In the genomic region with DNA sequence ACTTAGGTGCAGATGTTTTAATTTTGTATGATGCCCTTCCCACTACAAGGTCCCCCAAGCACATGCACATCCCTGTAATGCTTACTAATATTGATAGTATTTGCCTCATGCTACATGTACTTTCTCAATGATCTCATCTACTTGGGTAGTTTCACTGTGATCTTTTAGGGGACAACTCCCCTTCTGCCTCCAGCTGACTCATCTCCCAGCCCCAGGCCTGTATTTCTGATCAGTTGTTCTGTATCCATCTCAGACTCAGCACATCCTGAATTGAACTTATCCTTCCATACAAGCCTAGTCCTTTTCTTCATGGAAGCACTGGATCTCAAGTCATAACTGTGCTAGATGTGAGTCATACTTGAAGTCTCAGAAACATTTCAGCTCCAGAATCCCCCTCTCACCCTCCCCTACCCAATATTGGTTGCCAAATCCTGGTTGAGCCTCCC, we compare ENCODE assay signal across 10 cellular contexts. TPM values are rescaled to one million over a fixed set of nuclear protein-coding genes. Genes with fewer than 3 reads are reported as not detected.
DNase-seq lines count a peak whose midpoint lies in the region; ATAC-seq and TF ChIP-seq lines count a peak whose summit lies in the region.
"Had no signal": no experiment of that assay in that cellular context is flagged by ENCODE, and none has a peak within 500 bp of the region (broad histone marks: within the 10 kb centered on the region; RNA-seq: fewer than 3 reads in every experiment).

No MANE protein-coding gene starts in this region.

- H4K91ac ChIP-seq in trophoblast cell (ENCODE audit: low read depth, low read length), result no peak overlapping the region

- H4K12ac ChIP-seq in trophoblast cell (ENCODE audit: low read depth, low read length), result no peak overlapping the region

- H3K4me3 ChIP-seq in stomach (no peak overlapping the region), trophoblast cell (ENCODE audit: low read depth, low read length) (no peak overlapping the region)
- H3K4me3 ChIP-seq: SJSA1 had no signal

- no peak overlapping the region for H3K23ac ChIP-seq in trophoblast cell (ENCODE audit: low read length)

- H2BK12ac ChIP-seq in trophoblast cell (ENCODE audit: low read length), result no peak overlapping the region

- TF ChIP-seq CTCF in stomach (IDR thresholded peaks at IDR 0.05), result no peak

- no peak overlapping the region for H2AK5ac ChIP-seq in trophoblast cell (ENCODE audit: low read length)

- H2AFZ ChIP-seq in trophoblast cell (ENCODE audit: insufficient read depth, low read length, poor library complexity), result no peak overlapping the region

- H3K14ac ChIP-seq in trophoblast cell (ENCODE audit: low read length), result no peak overlapping the region

- H3K9me3 ChIP-seq in stomach, result no peaks in the 10 kb centered on the region
- no peaks in the 10 kb centered on the region for H3K9me3 ChIP-seq in trophoblast cell (ENCODE audit: insufficient read depth, low read depth, low read length)
- H3K9me3 ChIP-seq: SJSA1 had no signal

- H3K27ac ChIP-seq in epithelial cell of prostate (peak overlapping the region; percentile 67), stomach (no peak overlapping the region), trophoblast cell (ENCODE audit: low read depth, low read length) (no peak overlapping the region)
- H3K27ac ChIP-seq: SJSA1 had no signal

- ATAC-seq in GM18498 (IDR thresholded peaks at IDR 0.05; ENCODE audit: unreplicated experiment), result peak; percentile 88
- ATAC-seq in GM21367 (IDR thresholded peaks at IDR 0.05; ENCODE audit: unreplicated experiment), result peak; percentile 89
- peak; percentile 97 for ATAC-seq in HG03342 (IDR thresholded peaks at IDR 0.05; ENCODE audit: unreplicated experiment)
- ATAC-seq: esophagus mucosa had no signal

- H3K18ac ChIP-seq in trophoblast cell (ENCODE audit: low read length), result no peak overlapping the region

- TF ChIP-seq EP300 in stomach (IDR thresholded peaks at IDR 0.05), result no peak

- H2BK120ac ChIP-seq in trophoblast cell (ENCODE audit: insufficient read depth, low read length, poor library complexity), result no peak overlapping the region

- H2BK5ac ChIP-seq in trophoblast cell (ENCODE audit: low read depth, low read length, poor library complexity), result no peak overlapping the region

- H3K36me3 ChIP-seq in stomach, result no peaks in the 10 kb centered on the region
- H3K36me3 ChIP-seq in trophoblast cell (ENCODE audit: control insufficient read depth in 1 of 2, insufficient read depth in 2 of 2, low read length in 2 of 2), result no peaks in the 10 kb centered on the region
- H3K36me3 ChIP-seq: SJSA1 had no signal

- H3K9ac ChIP-seq in trophoblast cell (ENCODE audit: low read length), result no peak overlapping the region

- no peaks in the 10 kb centered on the region for H3K79me1 ChIP-seq in trophoblast cell (ENCODE audit: low read length)

- no peak overlapping the region for H3K4me2 ChIP-seq in trophoblast cell (ENCODE audit: low read length)

- H3K4me1 ChIP-seq in stomach, result peaks cover 0 to 13% (median 6%) of the 10 kb centered on the region in 4 donors
- no peaks in the 10 kb centered on the region for H3K4me1 ChIP-seq in trophoblast cell (ENCODE audit: control insufficient read depth in 1 of 2, insufficient read depth in 2 of 2, low read length in 2 of 2)

- intact Hi-C loops in stomach (cut with DNase I; ENCODE audit: low total_unique reads), result no loop called here

- DNase-seq in epithelial cell of prostate (ENCODE audit: low read depth, low spot score), result peak; percentile 56
- DNase-seq in Kasumi-1 (lab: John Stamatoyannopoulos, UW), result no peak
- no peak for DNase-seq in effector CD8-positive, alpha-beta T cell (lab: John Stamatoyannopoulos, UW)
- DNase-seq in stomach, result no peak
- DNase-seq in trophoblast cell, result no peak

- H3K79me2 ChIP-seq in trophoblast cell (ENCODE audit: control insufficient read depth, insufficient read depth, low read length, poor library complexity), result no peaks in the 10 kb centered on the region

- H3K27me3 ChIP-seq in stomach (no peaks in the 10 kb centered on the region), trophoblast cell (ENCODE audit: insufficient read depth, low read length) (no peaks in the 10 kb centered on the region)

- TF ChIP-seq POLR2A in stomach (IDR thresholded peaks at IDR 0.05), result no peak

- H4K8ac ChIP-seq in trophoblast cell (ENCODE audit: low read depth, low read length), result no peak overlapping the region

- H3K4ac ChIP-seq in trophoblast cell (ENCODE audit: low read depth, low read length), result no peak overlapping the region

RNA-seq across cellular contexts. Expression of a gene that starts 49.4 kb away (rescaled TPM):
- 100 to 1,000 TPM in 1 of 5 donors, 10 to 100 TPM in 4; 12.3 to 200 (median 41.2) TPM for total RNA-seq in stomach
- 10 to 100 TPM; 10.7 to 15.0 (median 12.5) TPM for polyA plus RNA-seq in stomach
- polyA plus RNA-seq in trophoblast cell (2013), result 31.0 and 31.6 TPM in 2 replicates
